2 cellular contexts compared by ENCODE assay signal in genomic region chr18:56807883-56808282, GRCh38.
TF ChIP-seq lines count a peak whose summit lies in the region.

No MANE protein-coding gene starts in this region.

TF ChIP-seq in IMR-90, 13 proteins besides CTCF, POLR2A, EP300 and RAD21 (continued from another document):
- TF ChIP-seq RCOR1 (IDR thresholded peaks at IDR 0.05; ENCODE audit: insufficient replicate concordance, low read length) (no peak), CHD1 (IDR thresholded peaks at IDR 0.05; ENCODE audit: low read depth, low read length) (no peak), MXI1 (IDR thresholded peaks at IDR 0.05; ENCODE audit: borderline replicate concordance, low read depth, low read length) (no peak), NFE2L2 (IDR thresholded peaks at IDR 0.05; ENCODE audit: low read depth, low read length) (no peak), USF2 (IDR thresholded peaks at IDR 0.05; ENCODE audit: low read depth, low read length) (no peak), RFX5 (IDR thresholded peaks at IDR 0.05; ENCODE audit: low read depth, low read length) (no peak), BHLHE40 (IDR thresholded peaks at IDR 0.05; ENCODE audit: low read depth, low read length) (no peak), CEBPB (IDR thresholded peaks at IDR 0.05; ENCODE audit: low read depth, low read length) (no peak), MAZ (IDR thresholded peaks at IDR 0.05; ENCODE audit: borderline replicate concordance, low read depth, low read length) (no peak), SMC3 (IDR thresholded peaks at IDR 0.05; ENCODE audit: low read depth, low read length) (no peak), FOS (IDR thresholded peaks at IDR 0.05; ENCODE audit: low read depth, low read length) (no peak)

TF ChIP-seq in neural cell, 6 proteins besides CTCF, POLR2A, EP300 and RAD21:
- TF ChIP-seq REST (IDR thresholded peaks at IDR 0.05; ENCODE audit: borderline replicate concordance) (peak; percentile 26), TAF1 (IDR thresholded peaks at IDR 0.05; ENCODE audit: low read depth) (no peak)
